Comparison of ENCODE assay signal across 12 cellular contexts in the genomic region with DNA sequence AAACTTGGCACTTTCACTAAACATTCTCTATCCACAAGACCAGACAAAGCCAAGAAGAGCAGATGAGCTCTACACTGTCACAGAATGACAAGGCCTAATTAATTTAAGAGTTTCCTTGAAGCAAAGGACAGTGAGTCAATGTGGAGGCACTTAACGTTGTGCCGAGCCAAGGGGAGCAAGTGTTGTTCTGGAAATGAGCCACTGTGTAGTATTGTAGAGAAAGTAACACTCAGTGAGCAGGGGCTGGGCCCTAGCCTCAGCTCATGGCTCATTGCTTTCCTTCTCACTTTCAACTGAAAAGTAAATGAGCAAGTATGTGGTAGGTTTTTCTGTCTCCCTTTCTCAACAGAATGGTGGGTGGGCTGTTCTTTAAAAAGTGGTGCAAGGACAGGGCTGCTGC. TPM values are rescaled to one million over a fixed set of nuclear protein-coding genes. Genes with fewer than 3 reads are reported as not detected.
DNase-seq lines count a peak whose midpoint lies in the region; ATAC-seq and TF ChIP-seq lines count a peak whose summit lies in the region.
"Had no signal": no experiment of that assay in that cellular context is flagged by ENCODE, and none has a peak within 500 bp of the region (broad histone marks: within the 10 kb centered on the region; RNA-seq: fewer than 3 reads in every experiment).

No MANE protein-coding gene starts in this region.

- H3K4me1 ChIP-seq in OCI-LY7 (ENCODE audit: insufficient read depth, low read length, poor library complexity, severe bottlenecking) (peaks cover 59% of the 10 kb centered on the region), upper lobe of right lung (peaks cover 23% of the 10 kb centered on the region)

- no peak for DNase-seq in natural killer cell treated with Interleukin-12 subunit alpha and Interleukin-12 subunit beta and Interleukin-15 and Interleukin-18, amount 100 ng/mL, for 72 hours (ENCODE audit: low spot score)
- DNase-seq in natural killer cell (no peak), OCI-LY7 (ENCODE audit: low spot score) (no peak), upper lobe of right lung (no peak), NK-92 (lab: John Stamatoyannopoulos, UW; ENCODE audit: unreplicated experiment) (no peak), endothelial cell (ENCODE audit: low spot score) (no peak), NOMO-1 treated with dmso at 0.1 percent for 144 hours (lab: John Stamatoyannopoulos, UW; ENCODE audit: unreplicated experiment) (no peak)
- DNase-seq: amniotic stem cell had no signal

- no peak overlapping the region for H3K4me2 ChIP-seq in OCI-LY7 (ENCODE audit: low read length)

- BruUV-seq in OCI-LY7 (replicated peaks; lab: Mats Ljungman, UMichigan) = no TSS peak

- peak; percentile 52 to 83 for ATAC-seq in natural killer cell treated with Interleukin-12 subunit alpha and Interleukin-12 subunit beta and Interleukin-15 and Interleukin-18, amount 100 ng/mL, for 72 hours
- ATAC-seq in natural killer cell (no peak), HG02840 (IDR thresholded peaks at IDR 0.05; ENCODE audit: low FRiP score, unreplicated experiment) (peak; percentile 62), upper lobe of right lung (peak; percentile 44)

- H3K27me3 Mint-ChIP-seq in natural killer cell treated with Interleukin-12 subunit alpha and Interleukin-12 subunit beta and Interleukin-15 and Interleukin-18, amount 100 ng/mL, for 72 hours = no peaks in the 10 kb centered on the region
- H3K27me3 Mint-ChIP-seq in natural killer cell (ENCODE audit: low read depth in 2 of 2) (no peaks in the 10 kb centered on the region), endothelial cell (ENCODE audit: unreplicated experiment) (peaks cover 1% of the 10 kb centered on the region)

- CTCF ChIA-PET in OCI-LY7 (lab: Charles Lee; ENCODE audit: unreplicated experiment) = interaction anchor here (1.8 kb wide), 1 partner anchor 13 kb away, joined by 7 read pairs; no protein-coding TSS in a partner anchor

- TF ChIP-seq CTCF in natural killer cell (IDR thresholded peaks at IDR 0.05) = no peak
- TF ChIP-seq CTCF in OCI-LY7 (conservative IDR thresholded peaks at IDR 0.05; ENCODE audit: low read length) = no peak
- TF ChIP-seq CTCF in upper lobe of right lung (IDR thresholded peaks at IDR 0.05) = no peak
- TF ChIP-seq CTCF in endothelial cell (IDR thresholded peaks at IDR 0.05; ENCODE audit: unreplicated experiment) = no peak

- no peaks in the 10 kb centered on the region for H3K9me2 ChIP-seq in OCI-LY7 (ENCODE audit: insufficient read depth, low read length)

- H3K36me3 Mint-ChIP-seq in natural killer cell treated with Interleukin-12 subunit alpha and Interleukin-12 subunit beta and Interleukin-15 and Interleukin-18, amount 100 ng/mL, for 72 hours = no peaks in the 10 kb centered on the region
- H3K36me3 Mint-ChIP-seq in natural killer cell (no peaks in the 10 kb centered on the region), endothelial cell (ENCODE audit: low read depth, unreplicated experiment) (no peaks in the 10 kb centered on the region)

- POLR2A ChIA-PET in OCI-LY7 (lab: Charles Lee) = interaction anchor here (0.7 to 11.7 kb wide), 2 partner anchors 10 to 12 kb away, joined by 3 to 257 read pairs; a partner anchor contains a TSS

- H4K20me1 ChIP-seq in OCI-LY7 (ENCODE audit: insufficient read depth, low read length) = no peaks in the 10 kb centered on the region

- no peaks in the 10 kb centered on the region for H3K79me2 ChIP-seq in OCI-LY7 (ENCODE audit: insufficient read depth, low read depth, low read length)

- H3K36me3 ChIP-seq in OCI-LY7 (ENCODE audit: insufficient read depth, low read length) = no peaks in the 10 kb centered on the region
- H3K36me3 ChIP-seq in upper lobe of right lung = no peaks in the 10 kb centered on the region

- peak overlapping the region in 1 of 2 donors; percentile 37 for H3K27ac Mint-ChIP-seq in natural killer cell treated with Interleukin-12 subunit alpha and Interleukin-12 subunit beta and Interleukin-15 and Interleukin-18, amount 100 ng/mL, for 72 hours
- H3K27ac Mint-ChIP-seq in natural killer cell = no peak overlapping the region
- no peak overlapping the region for H3K27ac Mint-ChIP-seq in endothelial cell (ENCODE audit: unreplicated experiment)
- H3K27ac Mint-ChIP-seq: T-helper 1 cell treated with Interleukin-12 subunit alpha and Interleukin-12 subunit beta and Interleukin-4 antibody, amounts not matched to agents 30 μg/mL and 1 μg/mL, for 36 hours had no signal

- H3K9me3 ChIP-seq in OCI-LY7 (ENCODE audit: low read length) = no peaks in the 10 kb centered on the region
- no peaks in the 10 kb centered on the region for H3K9me3 ChIP-seq in upper lobe of right lung

- H3K27me3 ChIP-seq in upper lobe of right lung = no peaks in the 10 kb centered on the region

- intact Hi-C loops in natural killer cell (cut with micrococcal nuclease) (no loop called here), OCI-LY7 (cut with micrococcal nuclease; ENCODE audit: unreplicated experiment) (no loop called here), upper lobe of right lung (cut with DNase I) (no loop called here)

- H2AFZ ChIP-seq in OCI-LY7 (ENCODE audit: low read length) = peak overlapping the region; percentile 23; the same call in 1 of the 2 replicates

- no peak overlapping the region for H3K4me3 Mint-ChIP-seq in natural killer cell treated with Interleukin-12 subunit alpha and Interleukin-12 subunit beta and Interleukin-15 and Interleukin-18, amount 100 ng/mL, for 72 hours
- H3K4me3 Mint-ChIP-seq in natural killer cell (no peak overlapping the region), endothelial cell (ENCODE audit: unreplicated experiment) (no peak overlapping the region)
- H3K4me3 Mint-ChIP-seq: neural crest cell; T-helper 1 cell treated with Interleukin-12 subunit alpha and Interleukin-12 subunit beta and Interleukin-4 antibody, amounts not matched to agents 30 μg/mL and 1 μg/mL, for 36 hours had no signal

- H3K27ac ChIP-seq in OCI-LY7 (ENCODE audit: low read depth, low read length, poor library complexity, severe bottlenecking) (no peak overlapping the region), upper lobe of right lung (no peak overlapping the region)
- H3K27ac ChIP-seq: C4-2B had no signal

- peaks cover 2% of the 10 kb centered on the region for H3K9me3 Mint-ChIP-seq in natural killer cell treated with Interleukin-12 subunit alpha and Interleukin-12 subunit beta and Interleukin-15 and Interleukin-18, amount 100 ng/mL, for 72 hours
- H3K9me3 Mint-ChIP-seq in natural killer cell = no peaks in the 10 kb centered on the region
- H3K9me3 Mint-ChIP-seq in endothelial cell (ENCODE audit: unreplicated experiment) = no peaks in the 10 kb centered on the region
- H3K9me3 Mint-ChIP-seq: neural crest cell; T-helper 1 cell treated with Interleukin-12 subunit alpha and Interleukin-12 subunit beta and Interleukin-4 antibody, amounts not matched to agents 30 μg/mL and 1 μg/mL, for 36 hours had no signal

- H3K4me3 ChIP-seq in OCI-LY7 (ENCODE audit: low read depth, low read length, poor library complexity, severe bottlenecking) (no peak overlapping the region), upper lobe of right lung (no peak overlapping the region)

- H3K4me1 Mint-ChIP-seq in natural killer cell treated with Interleukin-12 subunit alpha and Interleukin-12 subunit beta and Interleukin-15 and Interleukin-18, amount 100 ng/mL, for 72 hours (ENCODE audit: low read depth in 2 of 2) = peaks cover 7 to 13% of the 10 kb centered on the region in 2 donors
- H3K4me1 Mint-ChIP-seq in natural killer cell = peaks cover 13 to 17% of the 10 kb centered on the region in 2 donors
- peaks cover 19% of the 10 kb centered on the region for H3K4me1 Mint-ChIP-seq in endothelial cell (ENCODE audit: unreplicated experiment)
- H3K4me1 Mint-ChIP-seq: neural crest cell had no signal

RNA-seq across cellular contexts. Expression of a gene that starts 11.7 kb away (rescaled TPM):
- total RNA-seq in natural killer cell treated with Interleukin-12 subunit alpha and Interleukin-12 subunit beta and Interleukin-15 and Interleukin-18, amount 100 ng/mL, for 72 hours = 10 to 100 TPM; 11.2 to 19.3 TPM
- 10 to 100 TPM; 18.0 to 21.2 (median 19.4) TPM for total RNA-seq in natural killer cell
- 54.7 and 57.9 TPM in 2 replicates for total RNA-seq in OCI-LY7 (2014; rRNA removed; shearing (Covaris generic))
- 50.2 and 61.1 TPM in 2 replicates for total RNA-seq in OCI-LY7 (2022)
- 44.8 TPM for total RNA-seq in upper lobe of right lung
- total RNA-seq in endothelial cell (ENCODE audit: unreplicated experiment) = 4.1 TPM

Comparison
In these comparisons a context has a peak if more than half of its experiments do, and no peak if none do; other contexts are left out.
1. ATAC-seq: peak in natural killer cell treated with Interleukin-12 subunit alpha and Interleukin-12 subunit beta and Interleukin-15 and Interleukin-18, amount 100 ng/mL, for 72 hours (2 of 2), HG02840 (single experiment) and upper lobe of right lung (single experiment); none in natural killer cell (0 of 3).